ENCODE assay signal across 17 cellular contexts in genomic region chr2:151845481-151845880, GRCh38.
"Had no signal": no experiment of that assay in that cellular context is flagged by ENCODE, and none has a peak within 500 bp of the region (broad histone marks: within the 10 kb centered on the region; RNA-seq: fewer than 3 reads in every experiment).

No MANE protein-coding gene starts in this region.

- H3K36me3 ChIP-seq: brain microvascular endothelial cell, prostate gland, right lobe of liver, stomach, upper lobe of right lung had no signal

- H3K27ac ChIP-seq: brain microvascular endothelial cell, foreskin keratinocyte, prostate gland, right lobe of liver, stomach, testis, upper lobe of right lung had no signal

- H3K9me3 ChIP-seq: prostate gland, right lobe of liver, stomach, testis, upper lobe of right lung had no signal

- ATAC-seq: activated T-helper 17 cell treated with anti-CD3 and anti-CD28 coated beads, Interleukin-2, amount 50 U/mL, for 72 hours; foreskin keratinocyte; right lobe of liver; upper lobe of right lung had no signal

- H3K4me1 ChIP-seq: foreskin keratinocyte, prostate gland, right lobe of liver, testis, upper lobe of right lung had no signal

- H3K27me3 ChIP-seq: brain microvascular endothelial cell, right lobe of liver, stomach, testis, upper lobe of right lung had no signal

- H3K4me3 ChIP-seq: lung, prostate gland, right lobe of liver, stomach, testis, upper lobe of right lung had no signal

- DNase-seq: activated naive CD4-positive, alpha-beta T cell treated with Interleukin-2 at 50 U/mL for 16 hours; activated T-cell treated with anti-CD3 and anti-CD28 coated beads for 4 hours; anterior cingulate cortex; brain microvascular endothelial cell; effector memory CD4-positive, alpha-beta T cell; foreskin keratinocyte; glutamatergic neuron; immature natural killer cell; midbrain; right lobe of liver; stomach; T-helper 9 cell; testis; upper lobe of right lung had no signal
